10 cellular contexts compared by ENCODE assay signal in genomic region chr1:18373882-18374493, GRCh38.
DNase-seq lines count a peak whose midpoint lies in the region; ATAC-seq, FAIRE-seq and TF ChIP-seq lines count a peak whose summit lies in the region.
"Had no signal": no experiment of that assay in that cellular context is flagged by ENCODE, and none has a peak within 500 bp of the region (broad histone marks: within the 10 kb centered on the region; RNA-seq: fewer than 3 reads in every experiment).

No MANE protein-coding gene starts in this region.

- peaks cover 11% of the 10 kb centered on the region for H3K9me3 ChIP-seq in keratinocyte (ENCODE audit: control insufficient read depth, low read depth, low read length)
- no peaks in the 10 kb centered on the region for H3K9me3 ChIP-seq in esophagus muscularis mucosa
- H3K9me3 ChIP-seq: SJSA1 had no signal

- H3F3A ChIP-seq in GM23338 (replicated peaks; ENCODE audit: low read depth), result no peaks in the 10 kb centered on the region

- 0 out of 2 replicates have a peak, but pooled peaks cover 4% of the 10 kb centered on the region for H3K4me1 ChIP-seq in GM23338 (ENCODE audit: insufficient read depth)
- no peaks in the 10 kb centered on the region for H3K4me1 ChIP-seq in keratinocyte (ENCODE audit: control insufficient read depth, extremely low read depth, insufficient read depth, low read length)
- H3K4me1 ChIP-seq in esophagus muscularis mucosa, result no peaks in the 10 kb centered on the region
- H3K4me1 ChIP-seq: SJSA1 had no signal

- peaks cover 3% of the 10 kb centered on the region; the same call in 2 of the 3 replicates for H3K9me3 Mint-ChIP-seq in GM23338

- no peak overlapping the region for H3K27ac ChIP-seq in GM23338 (ENCODE audit: low read depth)
- no peak overlapping the region for H3K27ac ChIP-seq in keratinocyte (ENCODE audit: control insufficient read depth, insufficient read depth, low read length)
- H3K27ac ChIP-seq in esophagus muscularis mucosa (replicated peaks in 1 of 4), result no peak overlapping the region
- H3K27ac ChIP-seq: SJSA1 had no signal

- no peak overlapping the region for H3K9ac ChIP-seq in keratinocyte (ENCODE audit: control insufficient read depth, extremely low read depth, insufficient read depth, low read length)

- no peak overlapping the region for H3K4me3 Mint-ChIP-seq in GM23338
- H3K4me3 Mint-ChIP-seq: activated T-cell treated with anti-CD3 and anti-CD28 coated beads, Interleukin-2, amount 50 U/mL, for 72 hours had no signal

- no peak for TF ChIP-seq EP300 in esophagus muscularis mucosa (IDR thresholded peaks at IDR 0.05)

- TF ChIP-seq CTCF in GM23338 (conservative IDR thresholded peaks at IDR 0.05; ENCODE audit: low read depth in 2 of 2) (peak; percentile 81 to 92), keratinocyte (optimal IDR thresholded peaks at IDR 0.05 in 1 of 3, IDR thresholded peaks at IDR 0.05 in 1 of 3, conservative IDR thresholded peaks at IDR 0.05 in 1 of 3; ENCODE audit: extremely low read depth in 1 of 3, insufficient read depth in 2 of 3, low read length in 3 of 3) (peak in 2 of 3 experiments; percentile 6 to 27), esophagus muscularis mucosa (IDR thresholded peaks at IDR 0.05) (no peak)

- peaks cover 5% of the 10 kb centered on the region for H3K36me3 Mint-ChIP-seq in GM23338 (ENCODE audit: low read depth)

- no peak overlapping the region for H3K4me2 ChIP-seq in GM23338
- H3K4me2 ChIP-seq in keratinocyte (ENCODE audit: control insufficient read depth, extremely low read depth, insufficient read depth, low read depth, low read length), result no peak overlapping the region

- H3K27me3 ChIP-seq in GM23338 (ENCODE audit: insufficient read depth) (no peaks in the 10 kb centered on the region), keratinocyte (ENCODE audit: control insufficient read depth, extremely low read depth, insufficient read depth, low read length) (no peaks in the 10 kb centered on the region), esophagus muscularis mucosa (peaks cover 0 to 47% (median 0%) of the 10 kb centered on the region in 4 donors)
- H3K27me3 ChIP-seq: SJSA1 had no signal

- no peaks in the 10 kb centered on the region for H3K9me1 ChIP-seq in keratinocyte (ENCODE audit: control insufficient read depth, extremely low read depth, insufficient read depth, low read length)

- H3K4me3 ChIP-seq in GM23338 (no peak overlapping the region), keratinocyte (ENCODE audit: control insufficient read depth in 2 of 3, extremely low read depth in 1 of 3, insufficient read depth in 2 of 3, low read depth in 1 of 3, low read length in 3 of 3) (no peak overlapping the region), esophagus muscularis mucosa (no peak overlapping the region)
- H3K4me3 ChIP-seq: SJSA1 had no signal

- H3K27me3 Mint-ChIP-seq in GM23338 (ENCODE audit: insufficient read depth, low read depth, poor library complexity), result peaks cover 9% of the 10 kb centered on the region

- H2AFZ ChIP-seq in GM23338 (no peak overlapping the region), keratinocyte (ENCODE audit: control insufficient read depth, low read length) (no peak overlapping the region)

- H3K79me2 ChIP-seq in GM23338 (replicated peaks; ENCODE audit: insufficient read depth), result no peaks in the 10 kb centered on the region
- H3K79me2 ChIP-seq in keratinocyte (ENCODE audit: control insufficient read depth, insufficient read depth, low read length), result no peaks in the 10 kb centered on the region

- dilution Hi-C loops in keratinocyte (cut with MboI; ENCODE audit: extremely low pct_ligation_motif_present, low sequenced_read_pairs), result no loop called here

- intact Hi-C loops in esophagus muscularis mucosa (cut with DNase I), result no loop called here

- H3K9me2 ChIP-seq in GM23338 (ENCODE audit: insufficient read depth), result peaks cover 12% of the 10 kb centered on the region; the same call in 1 of the 2 replicates

- H3K27ac Mint-ChIP-seq in GM23338, result no peak overlapping the region
- H3K27ac Mint-ChIP-seq: activated T-cell treated with anti-CD3 and anti-CD28 coated beads, Interleukin-2, amount 50 U/mL, for 72 hours had no signal

- H3K4me1 Mint-ChIP-seq in GM23338, result peaks cover 6% of the 10 kb centered on the region; the same call in 2 of the 3 replicates

- DNase-seq in NCI-H748 (lab: John Stamatoyannopoulos, UW; ENCODE audit: unreplicated experiment), result peak; percentile 25
- no peak for DNase-seq in NCI-H748 treated with DMSO at 0.1 percent for 48 hours (lab: John Stamatoyannopoulos, UW)
- peak; percentile 85 for DNase-seq in GM23338 (ENCODE audit: low spot score)
- DNase-seq in RPMI8226, result peak; percentile 53
- no peak for DNase-seq in keratinocyte (ENCODE audit: low read depth, low spot score)
- DNase-seq in HPDE6-E6E7 (ENCODE audit: extremely low spot score), result no peak
- no peak for DNase-seq in esophagus muscularis mucosa (ENCODE audit: extremely low spot score)

- ATAC-seq in GM23338, result peak; percentile 98
- no peak for ATAC-seq in HG02798 (IDR thresholded peaks at IDR 0.05; ENCODE audit: poor library complexity, unreplicated experiment)
- ATAC-seq: activated T-cell treated with anti-CD3 and anti-CD28 coated beads, Interleukin-2, amount 50 U/mL, for 72 hours had no signal

- no peak for FAIRE-seq in keratinocyte (lab: Jason Lieb, UNC)

- TF ChIP-seq POLR2A in esophagus muscularis mucosa (IDR thresholded peaks at IDR 0.05; ENCODE audit: low read depth), result no peak

- no peaks in the 10 kb centered on the region for H3K36me3 ChIP-seq in GM23338 (ENCODE audit: insufficient read depth)
- H3K36me3 ChIP-seq in keratinocyte (ENCODE audit: control insufficient read depth in 2 of 2, extremely low read depth in 1 of 2, insufficient read depth in 2 of 2, low read length in 2 of 2), result no peaks in the 10 kb centered on the region
- no peaks in the 10 kb centered on the region for H3K36me3 ChIP-seq in esophagus muscularis mucosa
- H3K36me3 ChIP-seq: SJSA1 had no signal

- WGBS in esophagus muscularis mucosa, result 46% methylated on average over 12 of the region's 14 CpGs

- H4K20me1 ChIP-seq in GM23338 (replicated peaks; ENCODE audit: insufficient read depth) (no peaks in the 10 kb centered on the region), keratinocyte (ENCODE audit: control insufficient read depth, extremely low read depth, insufficient read depth, low read length) (no peaks in the 10 kb centered on the region)

TF ChIP-seq in GM23338, 12 proteins besides CTCF, POLR2A, EP300 and RAD21 (continues in another document):
- TF ChIP-seq ZNF331 (CRISPR knock-in tag; IDR thresholded peaks at IDR 0.05; ENCODE audit: low read depth) (no peak), POLR2AphosphoS5 (IDR thresholded peaks at IDR 0.05; ENCODE audit: low read depth) (no peak), ZNF114 (CRISPR knock-in tag; IDR thresholded peaks at IDR 0.05) (no peak), ZNF462 (CRISPR knock-in tag; IDR thresholded peaks at IDR 0.05) (no peak)

Comparison
In these comparisons a context has a peak if more than half of its experiments do, and no peak if none do; other contexts are left out.
1. DNase-seq: peak in NCI-H748 (single experiment), GM23338 (single experiment) and RPMI8226 (single experiment); none in NCI-H748 treated with DMSO at 0.1 percent for 48 hours (single experiment), keratinocyte (single experiment), HPDE6-E6E7 (single experiment) and esophagus muscularis mucosa (single experiment).
2. CTCF ChIP-seq: peak in GM23338 (2 of 2) and keratinocyte (2 of 3); none in esophagus muscularis mucosa (0 of 3).